In the genomic region with DNA sequence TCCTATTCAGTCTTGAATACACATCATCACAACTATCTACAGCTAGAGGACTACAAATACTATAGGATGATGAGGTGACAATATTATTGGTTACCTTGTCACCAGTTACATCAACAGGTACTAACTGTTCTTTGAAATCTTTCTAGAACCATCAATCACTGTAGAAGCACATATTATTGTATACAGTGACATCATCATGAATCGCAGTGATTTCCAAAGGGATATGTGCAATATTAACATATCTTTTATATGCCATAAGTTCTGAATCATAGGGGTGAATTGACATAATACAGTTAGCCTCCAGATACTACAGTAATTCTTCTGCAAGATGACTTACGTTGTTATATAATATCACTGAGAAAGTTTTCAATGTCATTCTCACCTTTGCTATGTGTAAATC, we compare ENCODE assay signal across 19 cellular contexts.
DNase-seq lines count a peak whose midpoint lies in the region; ATAC-seq and TF ChIP-seq lines count a peak whose summit lies in the region.
"Had no signal": no experiment of that assay in that cellular context is flagged by ENCODE, and none has a peak within 500 bp of the region (broad histone marks: within the 10 kb centered on the region; RNA-seq: fewer than 3 reads in every experiment).

No MANE protein-coding gene starts in this region.

- intact Hi-C loops in PC-3 (cut with micrococcal nuclease) = no loop called here

- H3K9me2 ChIP-seq in PC-3 (replicated peaks; ENCODE audit: low read length) (no peaks in the 10 kb centered on the region), hepatocyte (replicated peaks; ENCODE audit: insufficient read depth) (no peaks in the 10 kb centered on the region)

- H3K4me3 ChIP-seq in PC-3 (ENCODE audit: low read length) (no peak overlapping the region), epithelial cell of esophagus (ENCODE audit: low read length) (no peak overlapping the region), hepatocyte (no peak overlapping the region)
- H3K4me3 ChIP-seq: GM23248, HAP-1 had no signal

- CTCF ChIA-PET in PC-3 (lab: Charles Lee) = no interaction called here

- TF ChIP-seq CTCF in 22Rv1 (IDR thresholded peaks at IDR 0.05) (no peak), PC-3 (conservative IDR thresholded peaks at IDR 0.05; ENCODE audit: low read depth, low read length) (no peak), epithelial cell of esophagus (IDR thresholded peaks at IDR 0.05; ENCODE audit: insufficient read depth, low read depth, low read length, missing control alignments) (no peak), hepatocyte (IDR thresholded peaks at IDR 0.05; ENCODE audit: poor library complexity) (no peak)

- H3K27ac ChIP-seq in 22Rv1 (peak overlapping the region; percentile 58), PC-3 (ENCODE audit: low read length) (no peak overlapping the region), hepatocyte (peak overlapping the region; percentile 86)
- H3K27ac ChIP-seq: GM23248 had no signal

- WGBS in hepatocyte (ENCODE audit: low lambda C conversion rate, missing lambda C conversion rate) = 98% methylated on average over 2 of the region's 2 CpGs

- H3K27me3 ChIP-seq in PC-3 (ENCODE audit: low read length) = no peaks in the 10 kb centered on the region
- no peaks in the 10 kb centered on the region for H3K27me3 ChIP-seq in hepatocyte
- H3K27me3 ChIP-seq: BE2C had no signal

- POLR2A ChIA-PET in PC-3 (lab: Charles Lee; ENCODE audit: unreplicated experiment) = no interaction called here

- H3K36me3 ChIP-seq in PC-3 (ENCODE audit: low read depth, low read length) (no peaks in the 10 kb centered on the region), hepatocyte (replicated peaks; ENCODE audit: insufficient read depth, low read depth) (no peaks in the 10 kb centered on the region)
- H3K36me3 ChIP-seq: BE2C, HAP-1 had no signal

- H3K9ac ChIP-seq in PC-3 (ENCODE audit: low read length) = no peak overlapping the region
- H3K9ac ChIP-seq: GM23248 had no signal

- H2AFZ ChIP-seq in PC-3 (ENCODE audit: low read length) (no peak overlapping the region), hepatocyte (no peak overlapping the region)
- H2AFZ ChIP-seq: GM23248 had no signal

- H3F3A ChIP-seq in PC-3 (ENCODE audit: low read length, unreplicated experiment) = no peaks in the 10 kb centered on the region

- H3K4me1 ChIP-seq in PC-3 (ENCODE audit: insufficient read depth, low read length) (peaks cover 35% of the 10 kb centered on the region), hepatocyte (ENCODE audit: insufficient read depth) (no peaks in the 10 kb centered on the region)
- H3K4me1 ChIP-seq: BE2C, HAP-1 had no signal

- no peak for ATAC-seq in PC-3
- no peak for ATAC-seq in GM18517 (IDR thresholded peaks at IDR 0.05; ENCODE audit: unreplicated experiment)

- BruUV-seq in PC-3 (replicated peaks; lab: Mats Ljungman, UMichigan) = no TSS peak

- no peaks in the 10 kb centered on the region for H4K20me1 ChIP-seq in PC-3 (ENCODE audit: low read length)
- no peaks in the 10 kb centered on the region for H4K20me1 ChIP-seq in hepatocyte (ENCODE audit: insufficient read depth, poor library complexity, severe bottlenecking)

- no peak overlapping the region for H3K4me2 ChIP-seq in PC-3 (ENCODE audit: low read length)
- no peak overlapping the region for H3K4me2 ChIP-seq in hepatocyte

- no peaks in the 10 kb centered on the region for H3K79me2 ChIP-seq in PC-3 (ENCODE audit: low read length)
- H3K79me2 ChIP-seq in hepatocyte = no peaks in the 10 kb centered on the region

- H3K9me3 ChIP-seq in PC-3 (ENCODE audit: low read length) (no peaks in the 10 kb centered on the region), hepatocyte (ENCODE audit: low read depth) (no peaks in the 10 kb centered on the region)
- H3K9me3 ChIP-seq: BE2C, HAP-1 had no signal

- DNase-seq in PC-3 = peak; percentile 33
- peak; percentile 59 for DNase-seq in epithelial cell of esophagus (ENCODE audit: low read depth)
- no peak for DNase-seq in hepatocyte (ENCODE audit: low spot score)
- DNase-seq in NCI-H187 (lab: John Stamatoyannopoulos, UW) = no peak
- no peak for DNase-seq in activated gamma-delta T cell (lab: John Stamatoyannopoulos, UW)
- DNase-seq: ACHN; BE2C; C1 segment of cervical spinal cord; CD4-positive, CD25-positive, alpha-beta regulatory T cell; CD8-positive, alpha-beta memory T cell; COR-L47; DMS 273 treated with DMSO at 0.1 percent for 48 hours; DMS53; DND-41; EL; GM23248 had no signal

Comparison
In these comparisons a context has a peak if more than half of its experiments do, and no peak if none do; other contexts are left out.
1. DNase-seq: peak in PC-3 (single experiment) and epithelial cell of esophagus (single experiment); none in hepatocyte (single experiment), NCI-H187 (0 of 2) and activated gamma-delta T cell (single experiment).